25 cellular contexts compared by ENCODE assay signal in the genomic region with DNA sequence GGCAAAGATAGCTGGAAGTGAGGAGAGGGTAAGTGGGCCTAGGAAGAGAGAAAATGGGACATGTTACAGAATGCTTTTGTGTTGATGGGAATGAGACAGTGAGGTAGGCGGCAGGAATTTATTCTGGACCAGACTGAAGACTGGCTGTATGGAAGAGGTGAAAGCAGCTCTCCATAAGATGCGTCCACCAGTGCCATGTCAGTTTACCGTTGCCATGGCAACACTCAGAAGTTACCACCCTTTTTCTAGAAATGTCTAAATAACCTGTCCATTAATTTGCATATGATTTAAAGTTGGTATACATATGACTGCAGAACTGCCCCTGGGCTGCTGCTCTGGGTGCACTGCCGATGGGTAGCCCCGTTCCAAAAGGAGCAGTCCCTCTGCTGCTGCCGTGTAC.
"Had no signal": no experiment of that assay in that cellular context is flagged by ENCODE, and none has a peak within 500 bp of the region (broad histone marks: within the 10 kb centered on the region; RNA-seq: fewer than 3 reads in every experiment).

No MANE protein-coding gene starts in this region.

- H3K36me3 ChIP-seq: pancreas, right lobe of liver, thyroid gland, vagina had no signal

- H3K4me3 ChIP-seq: pancreas, psoas muscle, right lobe of liver, sigmoid colon, stomach, thoracic aorta, thyroid gland, tibial nerve, upper lobe of left lung, vagina had no signal

- H3K4me1 ChIP-seq: pancreas, psoas muscle, right lobe of liver, stomach, thyroid gland, tibial nerve, upper lobe of left lung, vagina had no signal

- H3K27ac ChIP-seq: neutrophil, pancreas, psoas muscle, right lobe of liver, sigmoid colon, stomach, thoracic aorta, thyroid gland, tibial nerve, upper lobe of left lung, vagina had no signal

- H3K27me3 ChIP-seq: neutrophil, pancreas, right lobe of liver, sigmoid colon, stomach, thyroid gland, tibial nerve, upper lobe of left lung, vagina had no signal

- FAIRE-seq: pancreas, small intestine, urothelium cell line had no signal

- H3K9me3 ChIP-seq: neutrophil, pancreas, psoas muscle, right lobe of liver, sigmoid colon, stomach, thoracic aorta, thyroid gland, upper lobe of left lung, vagina had no signal

- DNase-seq: nephron progenitor cell; nucleus accumbens; pancreas; psoas muscle; right cardiac atrium; right lobe of liver; sigmoid colon; small intestine; stimulated activated CD4-positive, alpha-beta T cell treated with anti-CD3 and anti-CD28 coated beads, Interleukin-15, amount 100 ng/mL, for 24 hours; stimulated activated CD4-positive, alpha-beta T cell treated with anti-CD3 and anti-CD28 coated beads, Interleukin-2, amount 100 ng/mL, for 24 hours; stimulated activated CD4-positive, alpha-beta T cell treated with anti-CD3 and anti-CD28 coated beads, Interleukin-2, amount 100 ng/mL, for 48 hours; stimulated activated CD4-positive, alpha-beta T cell treated with anti-CD3 and anti-CD28 coated beads, Interleukin-4, amount 100 ng/mL, for 24 hours; stimulated activated naive B cell treated with anti-CD40 and anti-IgM and Interleukin-4, amounts not matched to agents 10 μg/mL and 1 μg/mL and 100 μg/mL, for 72 hours; stimulated activated naive CD4-positive, alpha-beta T cell treated with Interleukin-2 at 50 U/mL for 16 hours; stomach; thyroid gland; trophoblast cell; upper lobe of left lung had no signal

- ATAC-seq: natural killer cell treated with Interleukin-12 subunit alpha and Interleukin-12 subunit beta and Interleukin-15 and Interleukin-18, amount 100 ng/mL, for 72 hours; pancreas; psoas muscle; right cardiac atrium; stimulated activated effector memory CD8-positive, alpha-beta T cell treated with anti-CD3 and anti-CD28 coated beads, Interleukin-12 subunit alpha, Interleukin-12 subunit beta, amount 100 ng/mL, for 72 hours; stimulated activated naive B cell treated with anti-CD40 and anti-IgM and Interleukin-4, amounts not matched to agents 10 μg/mL and 1 μg/mL and 100 μg/mL, for 72 hours had no signal
